Comparison of ENCODE assay signal across 9 cellular contexts in the genomic region with DNA sequence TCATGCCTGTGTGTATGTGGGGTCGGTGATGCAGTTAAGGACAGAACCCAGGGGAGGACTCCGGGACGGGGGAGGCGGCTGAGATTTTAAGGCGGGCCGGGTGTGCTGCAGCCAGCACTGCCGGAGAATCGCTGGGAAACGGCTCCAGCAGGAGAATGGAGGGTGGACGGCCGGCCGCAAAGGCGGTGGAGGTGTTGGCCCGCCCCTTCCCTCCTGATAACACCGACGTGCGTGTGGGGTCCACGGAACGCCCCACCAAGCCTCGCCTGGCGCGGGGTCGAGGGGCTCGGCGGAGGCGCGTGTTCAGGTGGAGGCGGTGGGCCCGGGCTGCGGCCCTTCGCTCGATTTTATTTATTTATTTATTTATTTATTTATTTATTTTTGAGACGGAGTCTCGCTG. TPM values are rescaled to one million over a fixed set of nuclear protein-coding genes. Genes with fewer than 3 reads are reported as not detected.
A peak's percentile ranks its signal among the peaks of the same experiment; 100 is the strongest.
DNase-seq lines count a peak whose midpoint lies in the region; TF ChIP-seq lines count a peak whose summit lies in the region.
"Had no signal": no experiment of that assay in that cellular context is flagged by ENCODE, and none has a peak within 500 bp of the region (broad histone marks: within the 10 kb centered on the region; RNA-seq: fewer than 3 reads in every experiment).

No MANE protein-coding gene starts in this region.

- no peak for TF ChIP-seq CTCF in coronary artery (IDR thresholded peaks at IDR 0.05)
- no peak for TF ChIP-seq CTCF in neural cell (IDR thresholded peaks at IDR 0.05; ENCODE audit: poor library complexity, severe bottlenecking)

- H3K4me3 ChIP-seq in ACC112 (ENCODE audit: low read depth, low read length), result peak overlapping the region; percentile 86
- peak overlapping the region; percentile 62 for H3K4me3 ChIP-seq in HUES64 (ENCODE audit: low read length)
- peak overlapping the region; percentile 88 for H3K4me3 ChIP-seq in coronary artery
- H3K4me3 ChIP-seq in neural cell (ENCODE audit: low read length), result peak overlapping the region; percentile 92

- no peaks in the 10 kb centered on the region for H3K9me2 ChIP-seq in neural cell (ENCODE audit: insufficient read depth, low read length)

- no peak for TF ChIP-seq RAD21 in neural cell (conservative IDR thresholded peaks at IDR 0.05)

- TF ChIP-seq EP300 in neural cell (conservative IDR thresholded peaks at IDR 0.05; ENCODE audit: poor library complexity, severe bottlenecking), result no peak

- H3K4me1 ChIP-seq in ACC112 (ENCODE audit: control insufficient read depth, insufficient read depth, low read length, unreplicated experiment) (no peaks in the 10 kb centered on the region), HUES64 (ENCODE audit: insufficient read depth, low read length) (no peaks in the 10 kb centered on the region)

- WGBS in HUES64, result 90% methylated on average over 29 of the region's 34 CpGs

- no peaks in the 10 kb centered on the region for H3F3A ChIP-seq in neural cell (ENCODE audit: insufficient read depth, low read length, poor library complexity, severe bottlenecking)

- H3K4me2 ChIP-seq in neural cell (ENCODE audit: low read length), result no peak overlapping the region

- DNase-seq in coronary artery (ENCODE audit: low spot score), result no peak
- DNase-seq in SIG-M5 (lab: John Stamatoyannopoulos, UW), result no peak
- DNase-seq in HUDEP-2 (lab: John Stamatoyannopoulos, UW; ENCODE audit: unreplicated experiment in 76 of 76), result no peak
- DNase-seq in RPMI8226, result no peak
- no peak for DNase-seq in MV-4-11 (lab: John Stamatoyannopoulos, UW)
- DNase-seq: DND-41 had no signal

- no peaks in the 10 kb centered on the region for H4K20me1 ChIP-seq in neural cell (ENCODE audit: insufficient read depth)

- H3K9me3 ChIP-seq in HUES64 (ENCODE audit: insufficient read depth, low read depth, low read length), result no peaks in the 10 kb centered on the region
- no peaks in the 10 kb centered on the region for H3K9me3 ChIP-seq in neural cell (ENCODE audit: low read length)

- no peaks in the 10 kb centered on the region for H3K36me3 ChIP-seq in ACC112 (ENCODE audit: insufficient read depth, low read length)
- H3K36me3 ChIP-seq in HUES64 (ENCODE audit: insufficient read depth, low read length), result no peaks in the 10 kb centered on the region
- no peaks in the 10 kb centered on the region for H3K36me3 ChIP-seq in neural cell (ENCODE audit: insufficient read depth, low read length)

- H3K9ac ChIP-seq in HUES64 (ENCODE audit: low read depth, low read length) (no peak overlapping the region), neural cell (ENCODE audit: low read length) (no peak overlapping the region)

- H3K79me2 ChIP-seq in ACC112 (ENCODE audit: control insufficient read depth, insufficient read depth, low read length, unreplicated experiment), result peaks cover 2% of the 10 kb centered on the region
- H3K79me2 ChIP-seq in neural cell (replicated peaks; ENCODE audit: insufficient read depth, low read length), result no peaks in the 10 kb centered on the region

- H2AFZ ChIP-seq in ACC112 (ENCODE audit: low read length, unreplicated experiment), result no peak overlapping the region
- no peak overlapping the region for H2AFZ ChIP-seq in neural cell (ENCODE audit: low read depth, low read length)

- H3K27me3 ChIP-seq in ACC112 (ENCODE audit: insufficient read depth, low read length), result no peaks in the 10 kb centered on the region
- H3K27me3 ChIP-seq in HUES64 (ENCODE audit: insufficient read depth, low read length), result no peaks in the 10 kb centered on the region; the same call in 1 of the 2 replicates
- no peaks in the 10 kb centered on the region for H3K27me3 ChIP-seq in neural cell (ENCODE audit: insufficient read depth, low read depth, low read length)

- H3K27ac ChIP-seq in ACC112 (ENCODE audit: low read depth, low read length) (no peak overlapping the region), HUES64 (ENCODE audit: low read depth, low read length) (no peak overlapping the region), coronary artery (no peak overlapping the region), neural cell (ENCODE audit: low read length) (no peak overlapping the region)

TF ChIP-seq in neural cell, 6 proteins besides CTCF, POLR2A, EP300 and RAD21:
- TF ChIP-seq POLR2AphosphoS5 (IDR thresholded peaks at IDR 0.05) (no peak), EZH2 (IDR thresholded peaks at IDR 0.05; ENCODE audit: borderline replicate concordance, insufficient read depth, low read length, poor library complexity, severe bottlenecking) (no peak), SMC3 (conservative IDR thresholded peaks at IDR 0.05; ENCODE audit: poor library complexity) (no peak), MXI1 (conservative IDR thresholded peaks at IDR 0.05; ENCODE audit: poor library complexity, severe bottlenecking) (no peak), TAF1 (IDR thresholded peaks at IDR 0.05; ENCODE audit: low read depth) (no peak)
- TF ChIP-seq, protein P1, sequence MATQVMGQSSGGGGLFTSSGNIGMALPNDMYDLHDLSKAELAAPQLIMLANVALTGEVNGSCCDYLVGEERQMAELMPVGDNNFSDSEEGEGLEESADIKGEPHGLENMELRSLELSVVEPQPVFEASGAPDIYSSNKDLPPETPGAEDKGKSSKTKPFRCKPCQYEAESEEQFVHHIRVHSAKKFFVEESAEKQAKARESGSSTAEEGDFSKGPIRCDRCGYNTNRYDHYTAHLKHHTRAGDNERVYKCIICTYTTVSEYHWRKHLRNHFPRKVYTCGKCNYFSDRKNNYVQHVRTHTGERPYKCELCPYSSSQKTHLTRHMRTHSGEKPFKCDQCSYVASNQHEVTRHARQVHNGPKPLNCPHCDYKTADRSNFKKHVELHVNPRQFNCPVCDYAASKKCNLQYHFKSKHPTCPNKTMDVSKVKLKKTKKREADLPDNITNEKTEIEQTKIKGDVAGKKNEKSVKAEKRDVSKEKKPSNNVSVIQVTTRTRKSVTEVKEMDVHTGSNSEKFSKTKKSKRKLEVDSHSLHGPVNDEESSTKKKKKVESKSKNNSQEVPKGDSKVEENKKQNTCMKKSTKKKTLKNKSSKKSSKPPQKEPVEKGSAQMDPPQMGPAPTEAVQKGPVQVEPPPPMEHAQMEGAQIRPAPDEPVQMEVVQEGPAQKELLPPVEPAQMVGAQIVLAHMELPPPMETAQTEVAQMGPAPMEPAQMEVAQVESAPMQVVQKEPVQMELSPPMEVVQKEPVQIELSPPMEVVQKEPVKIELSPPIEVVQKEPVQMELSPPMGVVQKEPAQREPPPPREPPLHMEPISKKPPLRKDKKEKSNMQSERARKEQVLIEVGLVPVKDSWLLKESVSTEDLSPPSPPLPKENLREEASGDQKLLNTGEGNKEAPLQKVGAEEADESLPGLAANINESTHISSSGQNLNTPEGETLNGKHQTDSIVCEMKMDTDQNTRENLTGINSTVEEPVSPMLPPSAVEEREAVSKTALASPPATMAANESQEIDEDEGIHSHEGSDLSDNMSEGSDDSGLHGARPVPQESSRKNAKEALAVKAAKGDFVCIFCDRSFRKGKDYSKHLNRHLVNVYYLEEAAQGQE (IDR thresholded peaks at IDR 0.05; ENCODE audit: borderline replicate concordance), result no peak

RNA-seq across cellular contexts. Expression of a gene that starts 0.6 kb away (rescaled TPM):
- polyA plus RNA-seq in HUES64 (2013, experiment 1 of 2), result 0.25 TPM
- polyA plus RNA-seq in HUES64 (2013, experiment 2 of 2), result 0.82 TPM
- polyA plus RNA-seq in neural cell, result 0.53 and 0.62 TPM in 2 replicates
- 2.4 and 2.8 TPM in 2 replicates for polyA minus RNA-seq in neural cell

RNA-seq across cellular contexts. Expression of a gene that starts 13.8 kb away (rescaled TPM):
- not detected for polyA plus RNA-seq in HUES64 (2013, experiment 1 of 2)
- polyA plus RNA-seq in HUES64 (2013, experiment 2 of 2), result not detected
- not detected in 2 replicates for polyA plus RNA-seq in neural cell
- polyA minus RNA-seq in neural cell, result not detected in 2 replicates

RNA-seq across cellular contexts. Expression of a gene that starts 17.3 kb away (rescaled TPM):
- 6.2 TPM for polyA plus RNA-seq in HUES64 (2013, experiment 1 of 2)
- polyA plus RNA-seq in HUES64 (2013, experiment 2 of 2), result 6.7 TPM
- 26.1 and 27.6 TPM in 2 replicates for polyA plus RNA-seq in neural cell
- 22.2 and 29.9 TPM in 2 replicates for polyA minus RNA-seq in neural cell

RNA-seq across cellular contexts. Expression of a gene that starts 30.0 kb away (rescaled TPM):
- 6.2 TPM for polyA plus RNA-seq in HUES64 (2013, experiment 1 of 2)
- polyA plus RNA-seq in HUES64 (2013, experiment 2 of 2), result 7.0 TPM
- 0.38 and 2.5 TPM in 2 replicates for polyA plus RNA-seq in neural cell
- under 0.01 and 0.23 TPM in 2 replicates for polyA minus RNA-seq in neural cell

RNA-seq across cellular contexts. Expression of a gene that starts 41.0 kb away (rescaled TPM):
- 0.40 TPM for polyA plus RNA-seq in HUES64 (2013, experiment 1 of 2)
- 0.38 TPM for polyA plus RNA-seq in HUES64 (2013, experiment 2 of 2)
- polyA plus RNA-seq in neural cell, result not detected in 2 replicates
- not detected in 2 replicates for polyA minus RNA-seq in neural cell
